8 cellular contexts compared by ENCODE assay signal in the genomic region with DNA sequence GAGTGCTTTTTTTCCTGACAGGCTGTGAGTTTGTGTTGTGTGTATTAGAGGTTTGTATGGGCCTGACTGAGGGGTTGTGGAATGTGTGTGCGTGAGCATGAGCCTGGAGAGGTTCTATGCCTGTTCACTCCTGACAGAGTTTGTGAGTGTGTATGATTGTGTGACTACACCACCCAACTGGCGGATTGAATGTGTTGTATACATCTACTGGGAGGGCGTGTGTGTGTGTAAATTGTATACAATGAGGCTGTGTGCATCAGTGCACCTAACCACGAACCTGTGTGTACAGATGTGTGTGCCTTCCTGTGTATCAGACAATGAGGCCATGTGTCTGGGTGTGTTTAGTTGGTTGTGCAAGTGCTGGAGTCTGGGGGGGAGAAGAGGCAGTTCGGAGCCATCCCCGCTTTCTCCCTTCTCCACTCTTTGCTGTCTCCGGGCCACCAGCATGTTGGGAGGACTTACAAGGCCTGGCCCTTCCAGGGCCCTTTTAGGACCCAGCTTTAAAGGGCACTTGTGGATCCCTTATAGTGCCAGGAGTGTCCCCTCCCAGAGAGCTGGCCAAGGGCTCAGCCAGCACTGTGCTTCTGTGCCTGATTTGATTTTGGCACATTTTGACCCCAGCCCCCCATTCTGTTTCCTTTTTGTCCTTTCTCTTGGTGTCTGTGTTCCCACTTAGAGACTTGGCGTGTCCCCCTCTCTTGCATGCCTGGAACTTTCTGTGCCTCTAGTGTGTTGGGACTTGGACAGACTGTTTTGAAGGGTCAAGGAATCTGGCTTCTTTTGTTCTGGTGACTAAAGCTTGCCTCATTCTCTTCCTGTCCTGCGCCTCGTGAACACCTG. TPM values are rescaled to one million over a fixed set of nuclear protein-coding genes. Genes with fewer than 3 reads are reported as not detected.
A peak's percentile ranks its signal among the peaks of the same experiment; 100 is the strongest.
DNase-seq lines count a peak whose midpoint lies in the region; ATAC-seq and TF ChIP-seq lines count a peak whose summit lies in the region.

No MANE protein-coding gene starts in this region.

- no peak for TF ChIP-seq CTCF in AG10803 (conservative IDR thresholded peaks at IDR 0.05; ENCODE audit: low read length)
- no peak for TF ChIP-seq CTCF in breast epithelium (IDR thresholded peaks at IDR 0.05)
- no peak for TF ChIP-seq CTCF in left lung (IDR thresholded peaks at IDR 0.05)
- TF ChIP-seq CTCF in suprapubic skin (IDR thresholded peaks at IDR 0.05): no peak

- H3K27me3 ChIP-seq in HUES48 (ENCODE audit: control insufficient read depth, insufficient read depth, low read length): peaks cover 15% of the 10 kb centered on the region
- H3K27me3 ChIP-seq in breast epithelium: no peaks in the 10 kb centered on the region
- H3K27me3 ChIP-seq in left lung: no peaks in the 10 kb centered on the region
- no peaks in the 10 kb centered on the region for H3K27me3 ChIP-seq in suprapubic skin

- intact Hi-C loops in breast epithelium (cut with DNase I; ENCODE audit: low total_unique reads): no loop called here
- intact Hi-C loops in left lung (cut with DNase I): no loop called here

- H3K4me1 ChIP-seq in HUES48 (ENCODE audit: control insufficient read depth, insufficient read depth, low read length): peaks cover 27% of the 10 kb centered on the region
- peaks cover 0 to 7% of the 10 kb centered on the region in 2 donors for H3K4me1 ChIP-seq in breast epithelium
- peaks cover 12 to 42% of the 10 kb centered on the region in 2 donors for H3K4me1 ChIP-seq in left lung
- H3K4me1 ChIP-seq in suprapubic skin: peaks cover 57% of the 10 kb centered on the region

- H3K9ac ChIP-seq in HUES48 (ENCODE audit: low read depth, low read length): no peak overlapping the region

- peak; percentile 11 for ATAC-seq in left lung
- no peak for ATAC-seq in HG03565 (IDR thresholded peaks at IDR 0.05; ENCODE audit: unreplicated experiment)
- no peak for ATAC-seq in esophagus mucosa
- no peak for ATAC-seq in HG03025 (IDR thresholded peaks at IDR 0.05; ENCODE audit: low FRiP score, unreplicated experiment)

- no peak for TF ChIP-seq POLR2A in breast epithelium (IDR thresholded peaks at IDR 0.05)
- no peak for TF ChIP-seq POLR2A in suprapubic skin (IDR thresholded peaks at IDR 0.05)

- DNase-seq in AG10803 (ENCODE audit: low read depth): peak; percentile 65
- no peak for DNase-seq in breast epithelium (ENCODE audit: low spot score in 2 of 2)
- no peak for DNase-seq in left lung
- DNase-seq in suprapubic skin (ENCODE audit: low spot score in 2 of 2): no peak

- peak overlapping the region; percentile 85 for H3K4me3 ChIP-seq in AG10803 (ENCODE audit: low read length)
- H3K4me3 ChIP-seq in HUES48 (ENCODE audit: low read depth, low read length): peak overlapping the region; percentile 64
- H3K4me3 ChIP-seq in breast epithelium: peak overlapping the region; percentile 78 to 97 (median 79)
- peak overlapping the region; percentile 59 to 63 for H3K4me3 ChIP-seq in left lung
- peak overlapping the region; percentile 72 for H3K4me3 ChIP-seq in suprapubic skin

- H3K9me3 ChIP-seq in HUES48 (ENCODE audit: control insufficient read depth, insufficient read depth, low read length) (0 out of 2 replicates have a peak, but pooled peaks cover 3% of the 10 kb centered on the region), breast epithelium (peaks cover 0 to 3% of the 10 kb centered on the region in 2 donors), left lung (no peaks in the 10 kb centered on the region), suprapubic skin (no peaks in the 10 kb centered on the region)

- 18% methylated on average over 10 of the region's 10 CpGs for WGBS in suprapubic skin

- H3K27ac ChIP-seq in HUES48 (ENCODE audit: low read depth, low read length): no peak overlapping the region
- peak overlapping the region; percentile 73 to 99 for H3K27ac ChIP-seq in breast epithelium
- H3K27ac ChIP-seq in left lung: peak overlapping the region; percentile 66 to 67
- H3K27ac ChIP-seq in suprapubic skin: peak overlapping the region; percentile 89

- TF ChIP-seq EP300 in suprapubic skin (IDR thresholded peaks at IDR 0.05): no peak

- no peaks in the 10 kb centered on the region for H3K36me3 ChIP-seq in HUES48 (ENCODE audit: control insufficient read depth, insufficient read depth, low read length)
- no peaks in the 10 kb centered on the region for H3K36me3 ChIP-seq in breast epithelium
- no peaks in the 10 kb centered on the region for H3K36me3 ChIP-seq in left lung
- no peaks in the 10 kb centered on the region for H3K36me3 ChIP-seq in suprapubic skin

RNA-seq across cellular contexts. Expression of gene CTDSPL, which starts 1.3 kb away (rescaled TPM):
- 10 to 100 TPM; 40.0 to 80.8 (median 63.1) TPM for total RNA-seq in breast epithelium
- 10 to 100 TPM; 46.9 to 74.4 TPM for total RNA-seq in left lung
- total RNA-seq in suprapubic skin: 100 to 1,000 TPM in 3 of 4 donors, 10 to 100 TPM in 1; 78.9 to 130 (median 111) TPM
- total RNA-seq in esophagus mucosa: 27.2 TPM
